In genomic region chr5:90807483-90807882, GRCh38 we compare ENCODE assay signal across 21 cellular contexts.
DNase-seq lines count a peak whose midpoint lies in the region; ATAC-seq, FAIRE-seq and TF ChIP-seq lines count a peak whose summit lies in the region.
"Had no signal": no experiment of that assay in that cellular context is flagged by ENCODE, and none has a peak within 500 bp of the region (broad histone marks: within the 10 kb centered on the region; RNA-seq: fewer than 3 reads in every experiment).

No MANE protein-coding gene starts in this region.

- intact Hi-C loops in endothelial cell of umbilical vein (cut with micrococcal nuclease), result no loop called here
- intact Hi-C loops in sciatic nerve (cut with DNase I), result no loop called here
- intact Hi-C loops in thyroid gland (cut with DNase I), result no loop called here
- intact Hi-C loops in uterus (cut with DNase I; ENCODE audit: low total_unique reads), result no loop called here

- H2AFZ ChIP-seq in endothelial cell of umbilical vein (ENCODE audit: low read depth, low read length), result no peak overlapping the region

- POLR2A ChIA-PET in endothelial cell of umbilical vein (lab: Charles Lee), result no interaction called here

- H3K4me1 Mint-ChIP-seq in nephron, result peaks cover 23% of the 10 kb centered on the region

- TF ChIP-seq CTCF in endothelial cell of umbilical vein (IDR thresholded peaks at IDR 0.05; ENCODE audit: extremely low read depth in 1 of 2, insufficient read depth in 1 of 2, low read depth in 1 of 2, low read length in 2 of 2), result no peak
- no peak for TF ChIP-seq CTCF in nephron (IDR thresholded peaks at IDR 0.05; ENCODE audit: unreplicated experiment in 3 of 3)
- no peak for TF ChIP-seq CTCF in thyroid gland (IDR thresholded peaks at IDR 0.05)
- no peak for TF ChIP-seq CTCF in uterus (IDR thresholded peaks at IDR 0.05)

- no peak overlapping the region for H3K9ac ChIP-seq in endothelial cell of umbilical vein (replicated peaks; ENCODE audit: extremely low read depth, insufficient read depth, low read length)

- H3K9me3 Mint-ChIP-seq in nephron, result peaks cover 2% of the 10 kb centered on the region
- H3K9me3 Mint-ChIP-seq: HFFc6 had no signal

- H3K27me3 Mint-ChIP-seq in nephron (ENCODE audit: low read depth), result no peaks in the 10 kb centered on the region

- peak overlapping the region; percentile 39 to 54 (median 48) for H3K27ac Mint-ChIP-seq in nephron
- H3K27ac Mint-ChIP-seq: CD4-positive, alpha-beta memory T cell; HFFc6 had no signal

- H3K4me3 Mint-ChIP-seq in nephron, result no peak overlapping the region
- H3K4me3 Mint-ChIP-seq: CD4-positive, alpha-beta memory T cell; HFFc6 had no signal

- H3K27ac ChIP-seq in endothelial cell of umbilical vein (ENCODE audit: insufficient read depth, low read depth, low read length) (no peak overlapping the region), thyroid gland (peak overlapping the region; percentile 11 to 48 (median 35)), uterus (no peak overlapping the region)

- 13 to 20% methylated on average over 6 of the region's 6 CpGs for WGBS in thyroid gland, 2 donors

- DNase-seq in endothelial cell of umbilical vein (ENCODE audit: low read depth, low spot score) (peak; percentile 57), sciatic nerve (ENCODE audit: low spot score) (no peak), thyroid gland (peak; percentile 54 to 57), iPS-NIHi7 (ENCODE audit: extremely low spot score) (no peak), HUDEP-2 (lab: John Stamatoyannopoulos, UW; ENCODE audit: unreplicated experiment in 76 of 76) (no peak), uterus (no peak), hepatic stellate cell (ENCODE audit: low spot score) (no peak)
- DNase-seq: C1 segment of cervical spinal cord; Calu3; CD4-positive, alpha-beta memory T cell; COR-L47; DMS53; DMS79 treated with DMSO at 0.1 percent for 48 hours; GF-D8; GOT3; HFFc6 had no signal

- H3K27me3 ChIP-seq in endothelial cell of umbilical vein (ENCODE audit: control insufficient read depth in 2 of 2, insufficient read depth in 2 of 2, low read length in 2 of 2) (peaks cover 0 to 4% of the 10 kb centered on the region in 2 experiments), thyroid gland (no peaks in the 10 kb centered on the region), uterus (no peaks in the 10 kb centered on the region)

- CTCF ChIA-PET in endothelial cell of umbilical vein (lab: Charles Lee), result interaction anchor here (0.8 to 0.9 kb wide), 2 partner anchors 577 to 612 kb away, joined by 3 read pairs; no protein-coding TSS in a partner anchor

- H3K36me3 Mint-ChIP-seq in nephron (ENCODE audit: low read depth), result peaks cover 15% of the 10 kb centered on the region
- H3K36me3 Mint-ChIP-seq: CD4-positive, alpha-beta memory T cell had no signal

- H3K4me1 ChIP-seq in endothelial cell of umbilical vein (ENCODE audit: control insufficient read depth, extremely low read depth, insufficient read depth, low read length), result no peaks in the 10 kb centered on the region
- peaks cover 6 to 13% of the 10 kb centered on the region in 2 donors for H3K4me1 ChIP-seq in thyroid gland
- H3K4me1 ChIP-seq in uterus, result no peaks in the 10 kb centered on the region
- H3K4me1 ChIP-seq: HAP-1 had no signal

- no peak overlapping the region for H3K4me2 ChIP-seq in endothelial cell of umbilical vein (ENCODE audit: insufficient read depth, low read length)

- H3K4me3 ChIP-seq in endothelial cell of umbilical vein (replicated peaks in 1 of 3; ENCODE audit: insufficient read depth in 1 of 3, low read depth in 1 of 3, low read length in 3 of 3) (no peak overlapping the region), thyroid gland (replicated peaks in 1 of 3) (no peak overlapping the region), uterus (no peak overlapping the region)
- H3K4me3 ChIP-seq: HAP-1 had no signal

- H3K79me2 ChIP-seq in endothelial cell of umbilical vein (ENCODE audit: control insufficient read depth, insufficient read depth, low read length), result no peaks in the 10 kb centered on the region

- no peak for FAIRE-seq in endothelial cell of umbilical vein (lab: Jason Lieb, UNC)
- FAIRE-seq: GM12891, GM18507, H54 had no signal

- H3K9me3 ChIP-seq in endothelial cell of umbilical vein (replicated peaks; ENCODE audit: control insufficient read depth, insufficient read depth, low read length) (no peaks in the 10 kb centered on the region), thyroid gland (no peaks in the 10 kb centered on the region), uterus (no peaks in the 10 kb centered on the region)
- H3K9me3 ChIP-seq: HAP-1 had no signal

- ATAC-seq in sciatic nerve, result peak; percentile 61

- dilution Hi-C loops in endothelial cell of umbilical vein (cut with MboI; ENCODE audit: extremely low pct_ligation_motif_present, low sequenced_read_pairs), result no loop called here

- H3K9me1 ChIP-seq in endothelial cell of umbilical vein (replicated peaks; ENCODE audit: control insufficient read depth, extremely low read depth, insufficient read depth, low read length), result no peaks in the 10 kb centered on the region

- H3K36me3 ChIP-seq in endothelial cell of umbilical vein (ENCODE audit: control insufficient read depth in 2 of 2, extremely low read depth in 1 of 2, insufficient read depth in 2 of 2, low read length in 2 of 2) (no peaks in the 10 kb centered on the region), thyroid gland (no peaks in the 10 kb centered on the region), uterus (no peaks in the 10 kb centered on the region)

- no peaks in the 10 kb centered on the region for H4K20me1 ChIP-seq in endothelial cell of umbilical vein (replicated peaks; ENCODE audit: control insufficient read depth, extremely low read depth, insufficient read depth, low read length)

- BruUV-seq in endothelial cell of umbilical vein (replicated peaks; lab: Mats Ljungman, UMichigan), result no TSS peak

- no peak for TF ChIP-seq POLR2A in endothelial cell of umbilical vein (IDR thresholded peaks at IDR 0.05; ENCODE audit: low read depth, low read length)
- TF ChIP-seq POLR2A in thyroid gland (IDR thresholded peaks at IDR 0.05), result peak in 1 of 2 donors; percentile 8
- TF ChIP-seq POLR2A in uterus (IDR thresholded peaks at IDR 0.05), result no peak

TF ChIP-seq in endothelial cell of umbilical vein, 7 proteins besides CTCF, POLR2A, EP300 and RAD21:
- no peak for TF ChIP-seq MYC (IDR thresholded peaks at IDR 0.05; ENCODE audit: low read depth, low read length)
- no peak for TF ChIP-seq FOS (IDR thresholded peaks at IDR 0.05; ENCODE audit: borderline replicate concordance, insufficient read depth, low read length)
- TF ChIP-seq JUN (IDR thresholded peaks at IDR 0.05; ENCODE audit: borderline replicate concordance, insufficient read depth, insufficient read length, low read depth), result no peak
- TF ChIP-seq POLR2AphosphoS5 (IDR thresholded peaks at IDR 0.05; ENCODE audit: insufficient read depth, low read depth, low read length), result no peak
- no peak for TF ChIP-seq MAX (IDR thresholded peaks at IDR 0.05; ENCODE audit: insufficient read depth, insufficient read length)
- TF ChIP-seq EZH2 (IDR thresholded peaks at IDR 0.05; ENCODE audit: borderline replicate concordance, low read depth, low read length, severe bottlenecking), result no peak
- TF ChIP-seq GATA2 (IDR thresholded peaks at IDR 0.05; ENCODE audit: insufficient read depth, insufficient read length, low read depth, low read length), result no peak

Comparison
In these comparisons a context has a peak if more than half of its experiments do, and no peak if none do; other contexts are left out.
1. DNase-seq: peak in endothelial cell of umbilical vein (single experiment) and thyroid gland (2 of 2); none in sciatic nerve (single experiment), iPS-NIHi7 (single experiment), HUDEP-2 (0 of 76), uterus (0 of 2) and hepatic stellate cell (single experiment).
2. H3K27ac ChIP-seq: peak in thyroid gland (3 of 3); none in endothelial cell of umbilical vein (single experiment) and uterus (0 of 2).